Comparison of ENCODE assay signal across 13 cellular contexts in genomic region chr9:18056993-18057369, GRCh38.
DNase-seq lines count a peak whose midpoint lies in the region; ATAC-seq and TF ChIP-seq lines count a peak whose summit lies in the region.
"Had no signal": no experiment of that assay in that cellular context is flagged by ENCODE, and none has a peak within 500 bp of the region (broad histone marks: within the 10 kb centered on the region; RNA-seq: fewer than 3 reads in every experiment).

No MANE protein-coding gene starts in this region.

- ATAC-seq in GM19023 (IDR thresholded peaks at IDR 0.05; ENCODE audit: unreplicated experiment) (peak; percentile 92), GM21576 (IDR thresholded peaks at IDR 0.05; ENCODE audit: unreplicated experiment) (peak; percentile 80), HG03095 (IDR thresholded peaks at IDR 0.05; ENCODE audit: unreplicated experiment) (peak; percentile 86)
- ATAC-seq: effector memory CD8-positive, alpha-beta T cell; lower lobe of right lung; Panc1 had no signal

- H3K4me3 ChIP-seq in OCI-LY7 (ENCODE audit: low read depth, low read length, poor library complexity, severe bottlenecking) (no peak overlapping the region), MG63 (no peak overlapping the region)
- H3K4me3 ChIP-seq: ascending aorta, lower lobe of right lung had no signal

- H3K4me1 ChIP-seq in OCI-LY7 (ENCODE audit: insufficient read depth, low read length, poor library complexity, severe bottlenecking), result peaks cover 18% of the 10 kb centered on the region
- H3K4me1 ChIP-seq: lower lobe of right lung had no signal

- DNase-seq in OCI-LY7 (ENCODE audit: low spot score), result peak; percentile 7
- no peak for DNase-seq in COR-L47 (lab: John Stamatoyannopoulos, UW)
- DNase-seq in posterior vena cava (ENCODE audit: low spot score), result no peak
- DNase-seq in MG63, result no peak
- DNase-seq: effector memory CD8-positive, alpha-beta T cell; lower lobe of right lung; NCI-H187 treated with DMSO at 0.1 percent for 48 hours; stimulated activated CD4-positive, alpha-beta T cell treated with anti-CD3 and anti-CD28 coated beads, Interleukin-2, amount 100 ng/mL, for 24 hours had no signal

- peak overlapping the region; percentile 66 for H3K4me2 ChIP-seq in OCI-LY7 (ENCODE audit: low read length)

- no peaks in the 10 kb centered on the region; the same call in 1 of the 2 replicates for H3K9me2 ChIP-seq in OCI-LY7 (ENCODE audit: insufficient read depth, low read length)

- H3K27ac ChIP-seq in OCI-LY7 (ENCODE audit: low read depth, low read length, poor library complexity, severe bottlenecking), result no peak overlapping the region
- H3K27ac ChIP-seq: ascending aorta, lower lobe of right lung had no signal

- H3K36me3 ChIP-seq in OCI-LY7 (ENCODE audit: insufficient read depth, low read length), result no peaks in the 10 kb centered on the region
- no peaks in the 10 kb centered on the region for H3K36me3 ChIP-seq in MG63
- H3K36me3 ChIP-seq: ascending aorta, lower lobe of right lung had no signal

- peak overlapping the region; percentile 46; the same call in 1 of the 2 replicates for H2AFZ ChIP-seq in OCI-LY7 (ENCODE audit: low read length)

- no peaks in the 10 kb centered on the region for H3K27me3 ChIP-seq in MG63
- H3K27me3 ChIP-seq: ascending aorta had no signal

- no peaks in the 10 kb centered on the region for H3K9me3 ChIP-seq in OCI-LY7 (ENCODE audit: low read length)
- H3K9me3 ChIP-seq in MG63, result no peaks in the 10 kb centered on the region
- H3K9me3 ChIP-seq: ascending aorta, lower lobe of right lung had no signal

- BruUV-seq in OCI-LY7 (replicated peaks; lab: Mats Ljungman, UMichigan), result no TSS peak

- TF ChIP-seq CTCF in OCI-LY7 (conservative IDR thresholded peaks at IDR 0.05; ENCODE audit: low read length), result no peak

- no peaks in the 10 kb centered on the region for H4K20me1 ChIP-seq in OCI-LY7 (ENCODE audit: insufficient read depth, low read length)

- POLR2A ChIA-PET in OCI-LY7 (lab: Charles Lee), result interaction anchor here (1.2 kb wide), 1 partner anchor 34 kb away, joined by 3 read pairs; no protein-coding TSS in a partner anchor

- CTCF ChIA-PET in OCI-LY7 (lab: Charles Lee; ENCODE audit: unreplicated experiment), result no interaction called here

- H3K79me2 ChIP-seq in OCI-LY7 (ENCODE audit: insufficient read depth, low read depth, low read length), result no peaks in the 10 kb centered on the region

- intact Hi-C loops in OCI-LY7 (cut with micrococcal nuclease; ENCODE audit: unreplicated experiment) (no loop called here), posterior vena cava (cut with DNase I) (no loop called here)
